ENCODE assay signal across 8 cellular contexts in the genomic region with DNA sequence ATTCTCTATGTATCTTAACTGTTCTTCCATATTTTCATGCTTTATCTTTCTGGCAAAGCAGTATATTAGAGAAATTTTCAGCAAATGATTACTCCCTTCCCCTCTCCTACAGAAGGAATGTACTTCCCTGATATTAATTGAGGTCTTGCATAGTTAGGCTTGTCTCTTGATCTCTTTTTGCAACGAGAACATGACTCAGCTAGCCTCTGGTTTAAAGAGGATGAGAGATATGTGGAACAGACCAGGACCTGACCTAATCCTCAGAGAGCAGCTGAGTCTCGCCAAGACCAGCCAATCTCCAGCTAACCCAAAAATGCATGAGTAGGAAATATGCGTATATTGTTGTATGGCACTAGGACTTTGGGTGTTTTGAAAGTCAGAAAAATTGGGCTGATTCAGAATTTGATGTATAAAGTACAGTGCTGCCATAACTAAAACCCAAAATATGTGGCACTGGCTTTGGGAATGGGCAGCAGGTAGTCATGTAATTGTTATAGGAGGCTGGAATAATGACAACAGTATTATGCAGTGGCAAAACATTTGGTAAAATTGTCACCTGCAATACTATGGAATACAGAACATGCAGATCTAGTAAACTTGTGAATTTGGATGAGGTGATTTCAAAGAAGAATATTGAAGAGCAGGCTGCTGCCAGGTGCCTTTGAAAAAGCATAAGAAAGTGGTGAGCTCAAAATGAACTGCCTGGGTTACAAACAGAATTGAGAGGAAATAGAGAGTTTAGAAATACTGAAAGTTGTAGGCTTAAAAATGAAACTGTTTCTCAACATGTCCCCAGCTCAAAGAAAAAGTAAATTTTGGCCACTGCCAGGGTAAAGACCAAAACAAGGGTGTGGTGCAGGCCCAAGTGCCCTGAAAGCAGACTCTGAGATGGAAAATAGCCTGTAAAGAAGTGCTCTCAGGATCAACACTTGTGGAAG. TPM values are rescaled to one million over a fixed set of nuclear protein-coding genes. Genes with fewer than 3 reads are reported as not detected.
DNase-seq lines count a peak whose midpoint lies in the region; ATAC-seq, FAIRE-seq and TF ChIP-seq lines count a peak whose summit lies in the region.

No MANE protein-coding gene starts in this region.

- TF ChIP-seq POLR2A in GM12891 (IDR thresholded peaks at IDR 0.05; ENCODE audit: low read depth, low read length) (no peak), esophagus muscularis mucosa (IDR thresholded peaks at IDR 0.05; ENCODE audit: low read depth) (no peak)

- H3K9me3 ChIP-seq in PC-9 (ENCODE audit: insufficient read depth, low read depth) = peaks cover 4% of the 10 kb centered on the region; the same call in 1 of the 2 replicates
- H3K9me3 ChIP-seq in esophagus muscularis mucosa = no peaks in the 10 kb centered on the region

- CTCF ChIA-PET in PC-9 (lab: Charles Lee) = no interaction called here

- 0 out of 2 replicates have a peak, but pooled peaks cover 3% of the 10 kb centered on the region for H3F3A ChIP-seq in PC-9 (ENCODE audit: insufficient read depth, low read depth)

- BruUV-seq in PC-9 (replicated peaks; lab: Mats Ljungman, UMichigan) = no TSS peak

- H3K4me2 ChIP-seq in PC-9 = no peak overlapping the region

- no peaks in the 10 kb centered on the region for H3K36me3 ChIP-seq in PC-9 (ENCODE audit: low read depth)
- no peaks in the 10 kb centered on the region for H3K36me3 ChIP-seq in esophagus muscularis mucosa

- intact Hi-C loops in PC-9 (cut with micrococcal nuclease; ENCODE audit: unreplicated experiment) = no loop called here
- intact Hi-C loops in esophagus muscularis mucosa (cut with DNase I) = no loop called here

- peak; percentile 50 for FAIRE-seq in GM12891 (lab: Jason Lieb, UNC)

- no peaks in the 10 kb centered on the region for H3K9me2 ChIP-seq in PC-9 (ENCODE audit: insufficient read depth)

- H3K27me3 ChIP-seq in PC-9 (ENCODE audit: insufficient read depth, low read depth) = no peaks in the 10 kb centered on the region
- no peaks in the 10 kb centered on the region for H3K27me3 ChIP-seq in esophagus muscularis mucosa

- no peak overlapping the region for H3K4me3 ChIP-seq in fibroblast of mammary gland (ENCODE audit: control insufficient read depth, low read depth, low read length)
- H3K4me3 ChIP-seq in PC-9 = no peak overlapping the region
- H3K4me3 ChIP-seq in esophagus muscularis mucosa = no peak overlapping the region

- no peak overlapping the region for H3K27ac ChIP-seq in PC-9
- peak overlapping the region in 1 of 4 donors; percentile 46 for H3K27ac ChIP-seq in esophagus muscularis mucosa (replicated peaks in 1 of 4)

- no peaks in the 10 kb centered on the region for H4K20me1 ChIP-seq in PC-9 (ENCODE audit: insufficient read depth)

- TF ChIP-seq CTCF in fibroblast of mammary gland (conservative IDR thresholded peaks at IDR 0.05; ENCODE audit: control insufficient read depth, insufficient read depth, low read depth, low read length) (no peak), PC-9 (conservative IDR thresholded peaks at IDR 0.05) (no peak), esophagus muscularis mucosa (IDR thresholded peaks at IDR 0.05) (no peak)

- POLR2A ChIA-PET in PC-9 (lab: Charles Lee; ENCODE audit: unreplicated experiment) = no interaction called here

- DNase-seq in GM12891 (ENCODE audit: insufficient read length, low spot score) (no peak), HUDEP-2 (lab: John Stamatoyannopoulos, UW; ENCODE audit: unreplicated experiment in 76 of 76) (peak in 70 of 76 experiments; percentile 7 to 89 (median 60)), fibroblast of mammary gland (ENCODE audit: low read depth) (peak; percentile 68), PC-9 (no peak), pons (ENCODE audit: low spot score) (no peak), esophagus muscularis mucosa (ENCODE audit: extremely low spot score) (no peak), NCI-H2029 (lab: John Stamatoyannopoulos, UW) (no peak)

- peak; percentile 95 for ATAC-seq in GM21526 (IDR thresholded peaks at IDR 0.05; ENCODE audit: low FRiP score, unreplicated experiment)

- WGBS in esophagus muscularis mucosa = 79% methylated on average over 3 of the region's 3 CpGs

- H3K4me1 ChIP-seq in PC-9 (replicated peaks; ENCODE audit: insufficient read depth) = 0 out of 2 replicates have a peak, but pooled peaks cover 9% of the 10 kb centered on the region
- H3K4me1 ChIP-seq in esophagus muscularis mucosa = peaks cover 0 to under 1% (median 0%) of the 10 kb centered on the region in 4 donors

- no peaks in the 10 kb centered on the region for H3K79me2 ChIP-seq in PC-9 (ENCODE audit: low read depth)

- H2AFZ ChIP-seq in PC-9 = no peak overlapping the region

- TF ChIP-seq EP300 in esophagus muscularis mucosa (IDR thresholded peaks at IDR 0.05) = no peak

TF ChIP-seq in GM12891, 5 proteins besides CTCF, POLR2A, EP300 and RAD21:
- TF ChIP-seq PAX5 (IDR thresholded peaks at IDR 0.05; ENCODE audit: insufficient read depth, low read length, severe bottlenecking) = no peak
- TF ChIP-seq TAF1 (IDR thresholded peaks at IDR 0.05; ENCODE audit: low read depth, low read length) = no peak
- no peak for TF ChIP-seq POLR2AphosphoS5 (IDR thresholded peaks at IDR 0.05; ENCODE audit: low read depth, low read length)
- no peak for TF ChIP-seq POU2F2 (IDR thresholded peaks at IDR 0.05; ENCODE audit: low read depth, low read length)
- TF ChIP-seq SPI1 (IDR thresholded peaks at IDR 0.05; ENCODE audit: low read depth, low read length) = no peak

RNA-seq across cellular contexts. Expression of gene USP15, which starts 9.3 kb away (rescaled TPM):
- 39.4 TPM for polyA plus RNA-seq in GM12891 (2012; ENCODE audit: low read depth, missing spikeins)
- total RNA-seq in PC-9 (2021) = 25.0 and 25.8 TPM in 2 replicates
- total RNA-seq in esophagus muscularis mucosa = 10 to 100 TPM; 38.0 to 78.5 (median 49.9) TPM

Comparison
In these comparisons a context has a peak if more than half of its experiments do, and no peak if none do; other contexts are left out.
1. DNase-seq: peak in HUDEP-2 (70 of 76) and fibroblast of mammary gland (single experiment); none in GM12891 (single experiment), PC-9 (0 of 2), pons (single experiment), esophagus muscularis mucosa (single experiment) and NCI-H2029 (single experiment).